Comparison of ENCODE assay signal across 26 cellular contexts in the genomic region with DNA sequence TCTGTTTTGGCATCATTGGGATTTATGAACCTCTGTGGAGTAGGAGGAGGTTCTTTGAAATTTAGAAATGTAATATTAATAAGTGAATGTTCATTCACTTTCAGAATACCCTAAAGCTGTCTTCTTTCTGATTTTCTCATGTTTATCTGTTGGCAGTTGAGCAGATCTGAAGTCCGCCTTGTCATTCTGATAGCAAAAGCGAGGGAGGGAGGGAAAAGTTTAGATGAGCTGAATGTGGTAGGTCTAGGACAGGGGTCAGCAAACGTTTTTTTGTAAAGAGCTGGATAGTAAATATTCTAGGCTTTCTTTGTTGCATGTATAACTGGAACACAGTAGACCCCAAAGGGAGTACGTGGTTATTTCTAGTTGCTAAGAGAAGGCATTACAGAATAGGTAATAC.
"Had no signal": no experiment of that assay in that cellular context is flagged by ENCODE, and none has a peak within 500 bp of the region (broad histone marks: within the 10 kb centered on the region; RNA-seq: fewer than 3 reads in every experiment).

No MANE protein-coding gene starts in this region.

- H3K27me3 ChIP-seq: neural progenitor cell, ovary, right lobe of liver, sigmoid colon, stomach, thyroid gland, tibial nerve, upper lobe of left lung, vagina had no signal

- FAIRE-seq: small intestine, urothelium cell line had no signal

- DNase-seq: natural killer cell; occipital lobe; ovary; posterior cingulate gyrus; psoas muscle; right cardiac atrium; right lobe of liver; sigmoid colon; small intestine; stimulated activated CD4-positive, alpha-beta T cell treated with anti-CD3 and anti-CD28 coated beads, Interleukin-15, amount 100 ng/mL, for 24 hours; stimulated activated CD4-positive, alpha-beta T cell treated with anti-CD3 and anti-CD28 coated beads, Interleukin-2, amount 100 ng/mL, for 24 hours; stimulated activated CD4-positive, alpha-beta T cell treated with anti-CD3 and anti-CD28 coated beads, Interleukin-2, amount 100 ng/mL, for 48 hours; stimulated activated CD4-positive, alpha-beta T cell treated with anti-CD3 and anti-CD28 coated beads, Interleukin-4, amount 100 ng/mL, for 24 hours; stimulated activated naive B cell treated with anti-CD40 and anti-IgM and Interleukin-4, amounts not matched to agents 10 μg/mL and 1 μg/mL and 100 μg/mL, for 72 hours; stimulated activated naive CD4-positive, alpha-beta T cell treated with Interleukin-2 at 50 U/mL for 16 hours; stomach; thyroid gland; trophoblast cell; upper lobe of left lung had no signal

- H3K9ac ChIP-seq: neural progenitor cell, parathyroid adenoma had no signal

- H3K4me1 ChIP-seq: neural progenitor cell, parathyroid adenoma, right lobe of liver had no signal

- H3K9me3 ChIP-seq: ovary, psoas muscle, right lobe of liver, sigmoid colon, stomach, thoracic aorta, thyroid gland, tibial nerve, upper lobe of left lung, vagina had no signal

- H3K27ac ChIP-seq: neural progenitor cell, ovary, parathyroid adenoma, psoas muscle, right lobe of liver, sigmoid colon, stomach, thoracic aorta, thyroid gland, tibial nerve, upper lobe of left lung, vagina had no signal

- ATAC-seq: natural killer cell; psoas muscle; right cardiac atrium; right lobe of liver; stimulated activated effector memory CD8-positive, alpha-beta T cell treated with anti-CD3 and anti-CD28 coated beads, Interleukin-12 subunit alpha, Interleukin-12 subunit beta, amount 100 ng/mL, for 72 hours; stimulated activated naive B cell treated with anti-CD40 and anti-IgM and Interleukin-4, amounts not matched to agents 10 μg/mL and 1 μg/mL and 100 μg/mL, for 72 hours had no signal

- H3K36me3 ChIP-seq: neural progenitor cell, ovary had no signal

- H2AFZ ChIP-seq: neural progenitor cell, parathyroid adenoma had no signal

- H3K4me2 ChIP-seq: neural progenitor cell had no signal

- H3K4me3 ChIP-seq: neural progenitor cell, ovary, psoas muscle, right lobe of liver, sigmoid colon, stomach, thoracic aorta, thyroid gland, tibial nerve, upper lobe of left lung, vagina had no signal
